ENCODE assay signal across 8 cellular contexts in the genomic region with DNA sequence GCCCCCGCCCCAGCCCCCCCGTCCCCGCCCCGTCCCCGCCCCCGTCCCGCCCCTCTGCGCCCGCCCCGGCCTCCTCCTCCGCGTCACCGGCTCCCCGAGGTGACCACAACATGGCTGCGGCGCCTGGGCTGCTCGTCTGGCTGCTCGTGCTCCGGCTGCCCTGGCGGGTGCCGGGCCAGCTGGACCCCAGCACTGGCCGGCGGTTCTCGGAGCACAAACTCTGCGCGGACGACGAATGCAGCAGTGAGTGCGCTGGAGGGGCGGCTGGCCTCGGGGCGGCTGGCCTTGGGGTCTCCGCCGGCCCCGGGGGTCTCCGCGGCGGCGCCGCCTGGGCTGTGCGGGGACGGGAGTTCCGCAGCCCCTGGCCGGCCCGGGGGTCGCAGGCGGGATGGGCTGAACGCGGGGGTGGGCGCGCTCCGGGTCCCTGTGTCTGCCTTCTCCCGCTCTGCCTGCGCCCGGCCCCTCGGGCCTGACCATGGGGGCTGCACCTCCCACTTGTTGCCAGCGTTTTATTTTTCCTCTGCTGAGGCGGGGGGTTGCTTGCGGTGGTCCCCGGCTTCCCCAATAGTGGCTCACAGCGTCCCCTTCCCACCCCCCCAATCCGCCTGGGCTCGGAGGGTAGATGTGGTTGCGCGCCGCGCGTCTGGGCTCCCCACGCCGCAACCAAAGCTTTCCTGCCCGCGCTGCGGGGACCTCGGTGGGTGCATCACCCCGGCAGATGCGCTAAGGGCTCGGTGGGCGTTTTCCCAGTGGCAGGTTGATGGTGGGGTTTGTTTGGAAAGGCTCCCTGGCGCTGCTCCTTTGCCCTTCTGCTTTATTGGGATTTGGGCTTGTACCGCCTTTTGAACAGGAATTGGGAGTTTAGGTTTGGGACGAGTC. TPM values are rescaled to one million over a fixed set of nuclear protein-coding genes. Genes with fewer than 3 reads are reported as not detected.
A peak's percentile ranks its signal among the peaks of the same experiment; 100 is the strongest.
DNase-seq lines count a peak whose midpoint lies in the region; ATAC-seq and TF ChIP-seq lines count a peak whose summit lies in the region.

MIA3 (plus strand) TSS at position 97 of the 879 bp plus-strand sequence; CDS start at position 111, 14 bp downstream.

- peak within 1 kb of the TSS; percentile 81 for H3K4me3 Mint-ChIP-seq in activated CD4-positive, alpha-beta T cell treated with anti-CD3 and anti-CD28 coated beads, Interleukin-2, amount 10 ng/mL, durations not matched to agents 7 days and 5 days

- no peak for TF ChIP-seq POLR2A in lower leg skin (IDR thresholded peaks at IDR 0.05)

- H3K4me3 ChIP-seq in dorsolateral prefrontal cortex, result peak within 1 kb of the TSS; percentile 74 to 99 (median 90)
- peak within 1 kb of the TSS; percentile 93 for H3K4me3 ChIP-seq in lower leg skin (ENCODE audit: low read depth, poor library complexity, severe bottlenecking)

- DNase-seq in A172 (ENCODE audit: low spot score), result no peak
- peak; percentile 4 for DNase-seq in NCI-H226
- DNase-seq in activated CD4-positive, alpha-beta T cell treated with anti-CD3 and anti-CD28 coated beads, Interleukin-2, amount 10 ng/mL, durations not matched to agents 7 days and 5 days, result peak; percentile 84
- peak; percentile 64 to 87 (median 79) for DNase-seq in dorsolateral prefrontal cortex
- DNase-seq in lower leg skin (ENCODE audit: low spot score in 2 of 2), result peak; percentile 61 to 95
- DNase-seq in stimulated activated CD4-positive, alpha-beta T cell treated with anti-CD3 and anti-CD28 coated beads, TNF-alpha, amount 100 ng/mL, for 4 hours (ENCODE audit: low read depth in 3 of 3), result peak in 2 of 3 experiments; percentile 21 to 64

- ATAC-seq in GM18517 (IDR thresholded peaks at IDR 0.05; ENCODE audit: unreplicated experiment) (peak; percentile 49), HG02981 (IDR thresholded peaks at IDR 0.05; ENCODE audit: unreplicated experiment) (peak; percentile 44)

- peak within 1 kb of the TSS; percentile 92 for H3K27ac Mint-ChIP-seq in activated CD4-positive, alpha-beta T cell treated with anti-CD3 and anti-CD28 coated beads, Interleukin-2, amount 10 ng/mL, durations not matched to agents 7 days and 5 days

- intact Hi-C loops in dorsolateral prefrontal cortex (cut with DNase I) (loop anchor here in 1 of 2 donors (5.0 kb wide), 1 partner anchor 151 kb away; no protein-coding TSS in a partner anchor), lower leg skin (cut with DNase I; ENCODE audit: low total_unique reads) (no loop called here)

- H3K27me3 Mint-ChIP-seq in activated CD4-positive, alpha-beta T cell treated with anti-CD3 and anti-CD28 coated beads, Interleukin-2, amount 10 ng/mL, durations not matched to agents 7 days and 5 days, result peaks cover 22% of the 10 kb centered on the region

- peak within 1 kb of the TSS in 56 of 59 donors; percentile 4 to 93 (median 81) for H3K27ac ChIP-seq in dorsolateral prefrontal cortex

- CTCF ChIA-PET in activated CD4-positive, alpha-beta T cell treated with anti-CD3 and anti-CD28 coated beads, Interleukin-2, amount 10 ng/mL, durations not matched to agents 7 days and 5 days (lab: Charles Lee), result no interaction called here

- no peaks in the 10 kb centered on the region for H3K27me3 ChIP-seq in dorsolateral prefrontal cortex

- H3K4me1 Mint-ChIP-seq in activated CD4-positive, alpha-beta T cell treated with anti-CD3 and anti-CD28 coated beads, Interleukin-2, amount 10 ng/mL, durations not matched to agents 7 days and 5 days, result peaks cover 25% of the 10 kb centered on the region

- peaks cover 11% of the 10 kb centered on the region for H3K36me3 Mint-ChIP-seq in activated CD4-positive, alpha-beta T cell treated with anti-CD3 and anti-CD28 coated beads, Interleukin-2, amount 10 ng/mL, durations not matched to agents 7 days and 5 days (ENCODE audit: low read depth)

- 1% methylated on average over 21 to 31 of the region's 81 CpGs for WGBS in lower leg skin, 2 donors

- no peaks in the 10 kb centered on the region for H3K9me3 Mint-ChIP-seq in activated CD4-positive, alpha-beta T cell treated with anti-CD3 and anti-CD28 coated beads, Interleukin-2, amount 10 ng/mL, durations not matched to agents 7 days and 5 days

- POLR2A ChIA-PET in activated CD4-positive, alpha-beta T cell treated with anti-CD3 and anti-CD28 coated beads, Interleukin-2, amount 10 ng/mL, durations not matched to agents 7 days and 5 days (lab: Charles Lee), result no interaction called here

- TF ChIP-seq CTCF in dorsolateral prefrontal cortex (IDR thresholded peaks at IDR 0.05 in 54 of 56, conservative IDR thresholded peaks at IDR 0.05 in 2 of 56; ENCODE audit: low read depth in 1 of 56, partially characterized antibody in 56 of 56) (no peak), lower leg skin (IDR thresholded peaks at IDR 0.05) (no peak)

RNA-seq across cellular contexts. Expression of gene MIA3, which starts in this region (rescaled TPM):
- total RNA-seq in A172 (2014; rRNA removed; shearing (Covaris generic)), result 27.9 and 34.7 TPM in 2 replicates
- 10 to 100 TPM; 51.1 to 67.9 TPM for total RNA-seq in activated CD4-positive, alpha-beta T cell treated with anti-CD3 and anti-CD28 coated beads, Interleukin-2, amount 10 ng/mL, durations not matched to agents 7 days and 5 days
- 100 to 1,000 TPM in 19 of 120 experiments, 10 to 100 TPM in 101; 61.1 to 140 (median 85.8) TPM for total RNA-seq in dorsolateral prefrontal cortex
- total RNA-seq in lower leg skin, result 10 to 100 TPM; 25.1 to 57.5 (median 31.5) TPM
